In genomic region chr7:108464743-108465142, GRCh38 we compare ENCODE assay signal across 38 cellular contexts. TPM values are rescaled to one million over a fixed set of nuclear protein-coding genes. Genes with fewer than 3 reads are reported as not detected.
"Had no signal": no experiment of that assay in that cellular context is flagged by ENCODE, and none has a peak within 500 bp of the region (broad histone marks: within the 10 kb centered on the region; RNA-seq: fewer than 3 reads in every experiment).

No MANE protein-coding gene starts in this region.

- H3K9me3 ChIP-seq: breast epithelium, esophagus squamous epithelium, gastrocnemius medialis, pancreas, psoas muscle, sigmoid colon, uterus had no signal

- H3K79me2 ChIP-seq: hepatocyte had no signal

- H3K4me1 ChIP-seq: breast epithelium, esophagus squamous epithelium, gastrocnemius medialis, psoas muscle, sigmoid colon, uterus had no signal

- H3K9me3 Mint-ChIP-seq: activated naive CD4-positive, alpha-beta T cell treated with anti-CD3 and anti-CD28 coated beads for 36 hours; activated naive CD8-positive, alpha-beta T cell treated with anti-CD3 and anti-CD28 coated beads, Interleukin-2, amount 50 U/mL, for 24 hours; central memory CD8-positive, alpha-beta T cell; stimulated activated memory B cell treated with anti-CD40 and anti-IgM and Interleukin-4, amounts not matched to agents 10 μg/mL and 1 μg/mL and 100 μg/mL, for 72 hours; stimulated activated naive CD8-positive, alpha-beta T cell treated with anti-CD3 and anti-CD28 coated beads, Interleukin-15, amount 100 ng/mL, for 72 hours; T-helper 1 cell treated with Interleukin-12 subunit alpha and Interleukin-12 subunit beta and Interleukin-4 antibody, amounts not matched to agents 30 μg/mL and 1 μg/mL, for 36 hours; type B pancreatic cell had no signal

- H3K27ac ChIP-seq: breast epithelium, epithelial cell of prostate, esophagus squamous epithelium, gastrocnemius medialis, hepatocyte, pancreas, psoas muscle, sigmoid colon, uterus, WERI-Rb-1 had no signal

- H3K36me3 ChIP-seq: breast epithelium, esophagus squamous epithelium, gastrocnemius medialis, pancreas, sigmoid colon, uterus, WERI-Rb-1 had no signal

- H3K4me2 ChIP-seq: hepatocyte, smooth muscle cell had no signal

- H3K4me1 Mint-ChIP-seq: central memory CD8-positive, alpha-beta T cell had no signal

- H2AFZ ChIP-seq: hepatocyte had no signal

- H3K4me3 Mint-ChIP-seq: activated naive CD4-positive, alpha-beta T cell treated with anti-CD3 and anti-CD28 coated beads for 36 hours; activated naive CD8-positive, alpha-beta T cell treated with anti-CD3 and anti-CD28 coated beads, Interleukin-2, amount 50 U/mL, for 24 hours; central memory CD8-positive, alpha-beta T cell; naive B cell; neural crest cell; stimulated activated memory B cell treated with anti-CD40 and anti-IgM and Interleukin-4, amounts not matched to agents 10 μg/mL and 1 μg/mL and 100 μg/mL, for 72 hours; T-helper 1 cell treated with Interleukin-12 subunit alpha and Interleukin-12 subunit beta and Interleukin-4 antibody, amounts not matched to agents 30 μg/mL and 1 μg/mL, for 36 hours; type B pancreatic cell had no signal

- DNase-seq: activated CD4-positive, alpha-beta T cell treated with anti-CD3 and anti-CD28 coated beads for 48 hours; activated CD4-positive, alpha-beta T cell treated with anti-CD3 and anti-CD28 coated beads, Interleukin-2, amount 50 U/mL, for 48 hours; activated CD8-positive, alpha-beta memory T cell treated with anti-CD3 and anti-CD28 coated beads for 24 hours; activated effector memory CD4-positive, alpha-beta T cell treated with Interleukin-2 at 50 U/mL for 16 hours; activated naive CD4-positive, alpha-beta T cell treated with anti-CD3 and anti-CD28 coated beads for 36 hours; activated naive CD8-positive, alpha-beta T cell treated with anti-CD3 and anti-CD28 coated beads, Interleukin-2, amount 50 U/mL, for 24 hours; effector CD8-positive, alpha-beta T cell; esophagus squamous epithelium; gastrocnemius medialis; glutamatergic neuron; left cardiac atrium; left ventricle myocardium superior; naive B cell; nucleus accumbens; pancreas; psoas muscle; sigmoid colon; stimulated activated CD4-positive, alpha-beta T cell treated with anti-CD3 and anti-CD28 coated beads, Interleukin-1b, Interleukin-23, amount 100 ng/mL, for 48 hours; stimulated activated CD4-positive, alpha-beta T cell treated with anti-CD3 and anti-CD28 coated beads, Interleukin-4, amount 100 ng/mL, for 4 hours; stimulated activated CD8-positive, alpha-beta memory T cell treated with anti-CD3 and anti-CD28 coated beads, Interleukin-4, amount 100 ng/mL, for 48 hours; stimulated activated naive CD8-positive, alpha-beta T cell treated with anti-CD3 and anti-CD28 coated beads, Interleukin-15, amount 100 ng/mL, for 72 hours; substantia nigra; T-helper 9 cell; uterus; WERI-Rb-1 had no signal

- H3K27ac Mint-ChIP-seq: activated naive CD4-positive, alpha-beta T cell treated with anti-CD3 and anti-CD28 coated beads for 36 hours; activated naive CD8-positive, alpha-beta T cell treated with anti-CD3 and anti-CD28 coated beads, Interleukin-2, amount 50 U/mL, for 24 hours; naive B cell; stimulated activated memory B cell treated with anti-CD40 and anti-IgM and Interleukin-4, amounts not matched to agents 10 μg/mL and 1 μg/mL and 100 μg/mL, for 72 hours; T-helper 1 cell treated with Interleukin-12 subunit alpha and Interleukin-12 subunit beta and Interleukin-4 antibody, amounts not matched to agents 30 μg/mL and 1 μg/mL, for 36 hours; type B pancreatic cell had no signal

- H3K4me3 ChIP-seq: breast epithelium, esophagus squamous epithelium, gastrocnemius medialis, hepatocyte, pancreas, psoas muscle, sigmoid colon, smooth muscle cell, uterus had no signal

- H3K36me3 Mint-ChIP-seq: naive B cell; stimulated activated memory B cell treated with anti-CD40 and anti-IgM and Interleukin-4, amounts not matched to agents 10 μg/mL and 1 μg/mL and 100 μg/mL, for 72 hours; type B pancreatic cell had no signal

- FAIRE-seq: colon, endometrium, keratinocyte, pancreas had no signal

- H3K27me3 ChIP-seq: breast epithelium, hepatocyte, pancreas, uterus had no signal

- ATAC-seq: activated CD4-positive, CD25-positive, alpha-beta regulatory T cell treated with anti-CD3 and anti-CD28 coated beads, Interleukin-2, amount 50 U/mL, for 24 hours; activated naive CD8-positive, alpha-beta T cell treated with anti-CD3 and anti-CD28 coated beads, Interleukin-2, amount 50 U/mL, for 24 hours; gastrocnemius medialis; left cardiac atrium; left ventricle myocardium superior; pancreas; psoas muscle; stimulated activated memory B cell treated with anti-CD40 and anti-IgM and Interleukin-4, amounts not matched to agents 10 μg/mL and 1 μg/mL and 100 μg/mL, for 72 hours; stimulated activated naive CD8-positive, alpha-beta T cell treated with anti-CD3 and anti-CD28 coated beads, Interleukin-15, amount 100 ng/mL, for 72 hours had no signal

- H3K27me3 Mint-ChIP-seq: stimulated activated naive CD8-positive, alpha-beta T cell treated with anti-CD3 and anti-CD28 coated beads, Interleukin-15, amount 100 ng/mL, for 72 hours had no signal

RNA-seq across cellular contexts. Expression of gene NRCAM, which starts 8.5 kb away (rescaled TPM):
- polyA plus RNA-seq: smooth muscle cell had no signal
